In the genomic region with DNA sequence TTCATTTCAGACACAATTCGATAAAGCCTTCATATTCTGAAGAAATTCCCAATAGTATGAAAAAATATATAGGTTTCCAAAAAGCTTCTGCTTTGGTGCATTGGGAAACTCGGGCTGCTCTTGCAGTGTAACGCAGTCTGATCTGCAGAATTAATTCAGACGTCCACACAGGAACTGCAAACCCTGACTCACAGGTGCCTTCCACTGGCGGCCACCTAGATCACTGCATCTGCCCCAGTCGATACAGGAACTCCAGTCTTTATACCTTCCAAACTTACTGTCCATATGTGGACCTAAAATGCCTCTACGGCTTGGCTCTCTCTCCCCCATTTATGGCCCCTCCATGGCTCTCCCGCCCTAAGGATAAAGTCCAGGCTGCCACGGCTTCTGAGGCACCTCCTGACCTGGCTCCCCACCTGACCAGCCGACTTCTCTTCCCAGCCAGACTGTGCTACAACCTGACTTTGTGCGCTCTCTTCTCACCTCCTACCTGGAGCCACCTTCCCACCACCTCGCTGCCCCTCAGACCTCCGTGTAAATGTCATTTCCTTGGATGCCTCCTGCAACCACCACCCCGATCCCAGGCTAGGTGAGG, we compare ENCODE assay signal across 1 cellular context.
A peak's percentile ranks its signal among the peaks of the same experiment; 100 is the strongest.
TF ChIP-seq lines count a peak whose summit lies in the region.

No MANE protein-coding gene starts in this region.

TF ChIP-seq in HepG2, 621 proteins besides CTCF, POLR2A, EP300 and RAD21 (continued from another document and continues in another):
- TF ChIP-seq, protein P1, sequence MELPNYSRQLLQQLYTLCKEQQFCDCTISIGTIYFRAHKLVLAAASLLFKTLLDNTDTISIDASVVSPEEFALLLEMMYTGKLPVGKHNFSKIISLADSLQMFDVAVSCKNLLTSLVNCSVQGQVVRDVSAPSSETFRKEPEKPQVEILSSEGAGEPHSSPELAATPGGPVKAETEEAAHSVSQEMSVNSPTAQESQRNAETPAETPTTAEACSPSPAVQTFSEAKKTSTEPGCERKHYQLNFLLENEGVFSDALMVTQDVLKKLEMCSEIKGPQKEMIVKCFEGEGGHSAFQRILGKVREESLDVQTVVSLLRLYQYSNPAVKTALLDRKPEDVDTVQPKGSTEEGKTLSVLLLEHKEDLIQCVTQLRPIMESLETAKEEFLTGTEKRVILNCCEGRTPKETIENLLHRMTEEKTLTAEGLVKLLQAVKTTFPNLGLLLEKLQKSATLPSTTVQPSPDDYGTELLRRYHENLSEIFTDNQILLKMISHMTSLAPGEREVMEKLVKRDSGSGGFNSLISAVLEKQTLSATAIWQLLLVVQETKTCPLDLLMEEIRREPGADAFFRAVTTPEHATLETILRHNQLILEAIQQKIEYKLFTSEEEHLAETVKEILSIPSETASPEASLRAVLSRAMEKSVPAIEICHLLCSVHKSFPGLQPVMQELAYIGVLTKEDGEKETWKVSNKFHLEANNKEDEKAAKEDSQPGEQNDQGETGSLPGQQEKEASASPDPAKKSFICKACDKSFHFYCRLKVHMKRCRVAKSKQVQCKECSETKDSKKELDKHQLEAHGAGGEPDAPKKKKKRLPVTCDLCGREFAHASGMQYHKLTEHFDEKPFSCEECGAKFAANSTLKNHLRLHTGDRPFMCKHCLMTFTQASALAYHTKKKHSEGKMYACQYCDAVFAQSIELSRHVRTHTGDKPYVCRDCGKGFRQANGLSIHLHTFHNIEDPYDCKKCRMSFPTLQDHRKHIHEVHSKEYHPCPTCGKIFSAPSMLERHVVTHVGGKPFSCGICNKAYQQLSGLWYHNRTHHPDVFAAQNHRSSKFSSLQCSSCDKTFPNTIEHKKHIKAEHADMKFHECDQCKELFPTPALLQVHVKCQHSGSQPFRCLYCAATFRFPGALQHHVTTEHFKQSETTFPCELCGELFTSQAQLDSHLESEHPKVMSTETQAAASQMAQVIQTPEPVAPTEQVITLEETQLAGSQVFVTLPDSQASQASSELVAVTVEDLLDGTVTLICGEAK (IDR thresholded peaks at IDR 0.05) = no peak
- TF ChIP-seq, protein P1 (CRISPR knock-in tag; IDR thresholded peaks at IDR 0.05) = peak; percentile 19; the same call in 1 of the 2 replicates
- TF ChIP-seq, protein P2, sequence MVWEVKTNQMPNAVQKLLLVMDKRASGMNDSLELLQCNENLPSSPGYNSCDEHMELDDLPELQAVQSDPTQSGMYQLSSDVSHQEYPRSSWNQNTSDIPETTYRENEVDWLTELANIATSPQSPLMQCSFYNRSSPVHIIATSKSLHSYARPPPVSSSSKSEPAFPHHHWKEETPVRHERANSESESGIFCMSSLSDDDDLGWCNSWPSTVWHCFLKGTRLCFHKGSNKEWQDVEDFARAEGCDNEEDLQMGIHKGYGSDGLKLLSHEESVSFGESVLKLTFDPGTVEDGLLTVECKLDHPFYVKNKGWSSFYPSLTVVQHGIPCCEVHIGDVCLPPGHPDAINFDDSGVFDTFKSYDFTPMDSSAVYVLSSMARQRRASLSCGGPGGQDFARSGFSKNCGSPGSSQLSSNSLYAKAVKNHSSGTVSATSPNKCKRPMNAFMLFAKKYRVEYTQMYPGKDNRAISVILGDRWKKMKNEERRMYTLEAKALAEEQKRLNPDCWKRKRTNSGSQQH (CRISPR knock-in tag; IDR thresholded peaks at IDR 0.05; ENCODE audit: low read depth) = no peak
- TF ChIP-seq ETV5 (CRISPR knock-in tag; IDR thresholded peaks at IDR 0.05; ENCODE audit: borderline replicate concordance) = no peak; the same call in 1 of the 2 replicates
- no peak for TF ChIP-seq KLF9 (CRISPR knock-in tag; IDR thresholded peaks at IDR 0.05; ENCODE audit: low read depth)
- TF ChIP-seq MIER3 (CRISPR knock-in tag; IDR thresholded peaks at IDR 0.05; ENCODE audit: borderline replicate concordance) = 0 out of 2 replicates have a peak, but pooled peaks have one; percentile 20
- no peak for TF ChIP-seq HNRNPK (IDR thresholded peaks at IDR 0.05; ENCODE audit: low read depth, low read length, poor library complexity, severe bottlenecking)
- TF ChIP-seq ZNF317 (CRISPR knock-in tag; IDR thresholded peaks at IDR 0.05) = no peak
- no peak for TF ChIP-seq JUND (CRISPR knock-in tag; IDR thresholded peaks at IDR 0.05)
- TF ChIP-seq HOXA3 (CRISPR knock-in tag; IDR thresholded peaks at IDR 0.05) = peak; percentile 57; the same call in 1 of the 2 replicates
- TF ChIP-seq ESRRA (CRISPR knock-in tag; IDR thresholded peaks at IDR 0.05; ENCODE audit: low read depth) = no peak
- TF ChIP-seq MED8 (CRISPR knock-in tag; IDR thresholded peaks at IDR 0.05; ENCODE audit: insufficient replicate concordance) = no peak
- 0 out of 2 replicates have a peak, but pooled peaks have one; percentile 22 for TF ChIP-seq SPEN (CRISPR knock-in tag; IDR thresholded peaks at IDR 0.05; ENCODE audit: low read depth)
- TF ChIP-seq STAT5B (CRISPR knock-in tag; IDR thresholded peaks at IDR 0.05) = no peak
- TF ChIP-seq MLXIP (CRISPR knock-in tag; IDR thresholded peaks at IDR 0.05; ENCODE audit: borderline replicate concordance) = no peak
- TF ChIP-seq, protein P3, sequence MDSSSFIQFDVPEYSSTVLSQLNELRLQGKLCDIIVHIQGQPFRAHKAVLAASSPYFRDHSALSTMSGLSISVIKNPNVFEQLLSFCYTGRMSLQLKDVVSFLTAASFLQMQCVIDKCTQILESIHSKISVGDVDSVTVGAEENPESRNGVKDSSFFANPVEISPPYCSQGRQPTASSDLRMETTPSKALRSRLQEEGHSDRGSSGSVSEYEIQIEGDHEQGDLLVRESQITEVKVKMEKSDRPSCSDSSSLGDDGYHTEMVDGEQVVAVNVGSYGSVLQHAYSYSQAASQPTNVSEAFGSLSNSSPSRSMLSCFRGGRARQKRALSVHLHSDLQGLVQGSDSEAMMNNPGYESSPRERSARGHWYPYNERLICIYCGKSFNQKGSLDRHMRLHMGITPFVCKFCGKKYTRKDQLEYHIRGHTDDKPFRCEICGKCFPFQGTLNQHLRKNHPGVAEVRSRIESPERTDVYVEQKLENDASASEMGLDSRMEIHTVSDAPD (CRISPR knock-in tag; IDR thresholded peaks at IDR 0.05) = no peak
- no peak for TF ChIP-seq ZNF737 (CRISPR knock-in tag; IDR thresholded peaks at IDR 0.05; ENCODE audit: borderline replicate concordance)
- TF ChIP-seq ZNF773 (CRISPR knock-in tag; IDR thresholded peaks at IDR 0.05; ENCODE audit: borderline replicate concordance) = no peak
- no peak for TF ChIP-seq XBP1 (CRISPR knock-in tag; IDR thresholded peaks at IDR 0.05)
- no peak for TF ChIP-seq SNAI1 (CRISPR knock-in tag; IDR thresholded peaks at IDR 0.05; ENCODE audit: borderline replicate concordance)
- TF ChIP-seq AKNA (CRISPR knock-in tag; IDR thresholded peaks at IDR 0.05; ENCODE audit: borderline replicate concordance) = no peak
- no peak for TF ChIP-seq ZNF503 (CRISPR knock-in tag; IDR thresholded peaks at IDR 0.05)
- no peak for TF ChIP-seq ZBTB38 (CRISPR knock-in tag; IDR thresholded peaks at IDR 0.05)
- no peak for TF ChIP-seq MLLT10 (CRISPR knock-in tag; IDR thresholded peaks at IDR 0.05)
- TF ChIP-seq PREB (CRISPR knock-in tag; IDR thresholded peaks at IDR 0.05) = no peak
- TF ChIP-seq GATAD1 (CRISPR knock-in tag; IDR thresholded peaks at IDR 0.05) = no peak
- no peak for TF ChIP-seq MIXL1 (CRISPR knock-in tag; IDR thresholded peaks at IDR 0.05)
- no peak for TF ChIP-seq ZNF562 (CRISPR knock-in tag; IDR thresholded peaks at IDR 0.05; ENCODE audit: borderline replicate concordance)
